ENCODE assay signal across 24 cellular contexts in genomic region chr1:56054959-56055358, GRCh38.
"Had no signal": no experiment of that assay in that cellular context is flagged by ENCODE, and none has a peak within 500 bp of the region (broad histone marks: within the 10 kb centered on the region; RNA-seq: fewer than 3 reads in every experiment).

No MANE protein-coding gene starts in this region.

- H3K9me3 ChIP-seq: esophagus squamous epithelium, gastrocnemius medialis, left lung, lower lobe of right lung had no signal

- H3K27ac Mint-ChIP-seq: dendritic cell treated with granulocyte-macrophage colony-stimulating factor and Interleukin-4, amounts not matched to agents 40 ng/mL and 50 ng/mL, for 4 days; effector memory CD8-positive, alpha-beta T cell; endodermal cell; naive thymus-derived CD4-positive, alpha-beta T cell; natural killer cell had no signal

- H3K4me1 Mint-ChIP-seq: naive thymus-derived CD4-positive, alpha-beta T cell; natural killer cell had no signal

- H3K9me3 Mint-ChIP-seq: dendritic cell treated with granulocyte-macrophage colony-stimulating factor and Interleukin-4, amounts not matched to agents 40 ng/mL and 50 ng/mL, for 4 days; natural killer cell had no signal

- H3K27me3 Mint-ChIP-seq: effector memory CD8-positive, alpha-beta T cell had no signal

- H3K27ac ChIP-seq: epithelial cell of prostate, esophagus squamous epithelium, gastrocnemius medialis, heart right ventricle, left lung, lower lobe of right lung had no signal

- DNase-seq: cortex of kidney; effector CD8-positive, alpha-beta T cell; effector memory CD8-positive, alpha-beta T cell; endodermal cell; erythroblast; esophagus squamous epithelium; foreskin fibroblast; foreskin melanocyte; gastrocnemius medialis; glutamatergic neuron; head of caudate nucleus; heart right ventricle; hippocampal formation; left cardiac atrium; left lung; left ventricle myocardium superior; lower lobe of right lung; mesenchymal stem cell; midbrain; naive thymus-derived CD4-positive, alpha-beta T cell; natural killer cell had no signal

- H3K4me1 ChIP-seq: lower lobe of right lung had no signal

- ATAC-seq: effector memory CD8-positive, alpha-beta T cell; esophagus mucosa; gastrocnemius medialis; heart right ventricle; left cardiac atrium; left lung; left ventricle myocardium superior; lower lobe of right lung; naive thymus-derived CD4-positive, alpha-beta T cell; natural killer cell had no signal

- H3K27me3 ChIP-seq: esophagus squamous epithelium, gastrocnemius medialis, heart right ventricle, left lung had no signal

- H3K36me3 Mint-ChIP-seq: naive thymus-derived CD4-positive, alpha-beta T cell; natural killer cell had no signal

- H3K36me3 ChIP-seq: esophagus squamous epithelium, gastrocnemius medialis, heart right ventricle, left lung, lower lobe of right lung had no signal

- H3K4me3 Mint-ChIP-seq: dendritic cell treated with granulocyte-macrophage colony-stimulating factor and Interleukin-4, amounts not matched to agents 40 ng/mL and 50 ng/mL, for 4 days; effector memory CD8-positive, alpha-beta T cell; endodermal cell; naive thymus-derived CD4-positive, alpha-beta T cell; natural killer cell had no signal

- H3K4me3 ChIP-seq: esophagus squamous epithelium, gastrocnemius medialis, heart right ventricle, left lung, lower lobe of right lung had no signal
